In the genomic region with DNA sequence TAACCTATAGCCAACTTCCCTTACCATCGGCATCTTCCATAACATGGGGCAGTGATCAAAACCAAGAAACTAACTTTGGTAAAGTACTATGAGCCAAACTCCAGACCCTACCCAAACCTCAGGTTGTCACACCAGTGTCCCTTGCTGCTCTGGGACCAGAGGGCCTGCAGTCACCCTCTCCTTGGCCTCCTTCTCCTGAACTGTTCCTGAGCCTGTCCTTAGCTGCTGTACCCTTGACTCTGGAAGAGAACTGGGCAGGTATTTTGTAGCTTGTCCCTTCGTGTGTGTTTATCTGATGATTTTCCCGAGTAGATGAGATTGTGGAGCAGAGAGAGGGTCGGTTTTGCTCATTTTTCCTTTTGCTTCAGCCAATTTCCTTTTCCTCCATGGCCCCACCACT, we compare ENCODE assay signal across 14 cellular contexts.
DNase-seq lines count a peak whose midpoint lies in the region; ATAC-seq and TF ChIP-seq lines count a peak whose summit lies in the region.
"Had no signal": no experiment of that assay in that cellular context is flagged by ENCODE, and none has a peak within 500 bp of the region (broad histone marks: within the 10 kb centered on the region; RNA-seq: fewer than 3 reads in every experiment).

No MANE protein-coding gene starts in this region.

- no peak overlapping the region for H3K4me3 ChIP-seq in coronary artery

- DNase-seq in activated CD8-positive, alpha-beta memory T cell treated with anti-CD3 and anti-CD28 coated beads for 24 hours = peak; percentile 51
- DNase-seq in activated CD8-positive, alpha-beta memory T cell treated with anti-CD3 and anti-CD28 coated beads, Interleukin-2, amount 50 U/mL, for 4 hours = no peak
- peak; percentile 23 for DNase-seq in activated CD8-positive, alpha-beta memory T cell treated with anti-CD3 and anti-CD28 coated beads, Interleukin-2, amount 10 ng/mL, durations not matched to agents 7 days and 5 days
- DNase-seq in coronary artery (ENCODE audit: low spot score) = peak; percentile 35
- DNase-seq in CD4-positive, alpha-beta T cell = no peak
- DNase-seq in DMS153 (lab: John Stamatoyannopoulos, UW) = no peak
- DNase-seq: C1 segment of cervical spinal cord; CD4-positive, alpha-beta memory T cell; DMS79 treated with DMSO at 0.1 percent for 48 hours; EL; GOT3; H9 had no signal

- CTCF ChIA-PET in activated CD8-positive, alpha-beta memory T cell treated with anti-CD3 and anti-CD28 coated beads, Interleukin-2, amount 10 ng/mL, durations not matched to agents 7 days and 5 days (lab: Charles Lee) = interaction anchor here (0.9 kb wide), 1 partner anchor 8 kb away, joined by 4 read pairs; no protein-coding TSS in a partner anchor
- CTCF ChIA-PET in CD4-positive, alpha-beta T cell (lab: Charles Lee) = interaction anchor here (1.1 kb wide), 1 partner anchor 384 kb away, joined by 3 read pairs; no protein-coding TSS in a partner anchor

- no peaks in the 10 kb centered on the region for H3K9me3 Mint-ChIP-seq in activated CD8-positive, alpha-beta memory T cell treated with anti-CD3 and anti-CD28 coated beads, Interleukin-2, amount 10 ng/mL, durations not matched to agents 7 days and 5 days (ENCODE audit: low read depth)
- H3K9me3 Mint-ChIP-seq in CD4-positive, alpha-beta T cell = no peaks in the 10 kb centered on the region
- H3K9me3 Mint-ChIP-seq: CD4-positive, alpha-beta memory T cell; H9 had no signal

- H3K4me1 Mint-ChIP-seq in activated CD8-positive, alpha-beta memory T cell treated with anti-CD3 and anti-CD28 coated beads, Interleukin-2, amount 10 ng/mL, durations not matched to agents 7 days and 5 days = peaks cover 83% of the 10 kb centered on the region
- H3K4me1 Mint-ChIP-seq in CD4-positive, alpha-beta T cell (ENCODE audit: low read depth) = peaks cover 12% of the 10 kb centered on the region

- H3K27me3 ChIP-seq in CD4-positive, alpha-beta T cell (ENCODE audit: control insufficient read depth, insufficient read depth, low read length) = peaks cover 35% of the 10 kb centered on the region

- H3K27ac ChIP-seq in coronary artery = no peak overlapping the region
- H3K27ac ChIP-seq in CD4-positive, alpha-beta T cell (ENCODE audit: low read depth, low read length) = no peak overlapping the region

- no peaks in the 10 kb centered on the region for H3K27me3 Mint-ChIP-seq in activated CD8-positive, alpha-beta memory T cell treated with anti-CD3 and anti-CD28 coated beads, Interleukin-2, amount 10 ng/mL, durations not matched to agents 7 days and 5 days
- peaks cover 62% of the 10 kb centered on the region for H3K27me3 Mint-ChIP-seq in CD4-positive, alpha-beta T cell

- peaks cover 4% of the 10 kb centered on the region for H3K36me3 Mint-ChIP-seq in activated CD8-positive, alpha-beta memory T cell treated with anti-CD3 and anti-CD28 coated beads, Interleukin-2, amount 10 ng/mL, durations not matched to agents 7 days and 5 days
- no peaks in the 10 kb centered on the region for H3K36me3 Mint-ChIP-seq in CD4-positive, alpha-beta T cell (ENCODE audit: low read depth)
- H3K36me3 Mint-ChIP-seq: CD4-positive, alpha-beta memory T cell had no signal

- ATAC-seq in activated CD8-positive, alpha-beta memory T cell treated with anti-CD3 and anti-CD28 coated beads, Interleukin-2, amount 10 ng/mL, durations not matched to agents 7 days and 5 days = no peak
- ATAC-seq in CD4-positive, alpha-beta T cell (ENCODE audit: poor library complexity) = no peak
- no peak for ATAC-seq in SK-N-SH treated with all-trans-retinoic acid at 6 μM for 48 hours

- no peaks in the 10 kb centered on the region for H3K9me3 ChIP-seq in CD4-positive, alpha-beta T cell (ENCODE audit: control insufficient read depth, low read length)

- intact Hi-C loops in CD4-positive, alpha-beta T cell (cut with DNase I, micrococcal nuclease) = no loop called here

- TF ChIP-seq CTCF in coronary artery (IDR thresholded peaks at IDR 0.05) = no peak
- TF ChIP-seq CTCF in CD4-positive, alpha-beta T cell (IDR thresholded peaks at IDR 0.05) = no peak

- peak overlapping the region; percentile 44 for H3K27ac Mint-ChIP-seq in activated CD8-positive, alpha-beta memory T cell treated with anti-CD3 and anti-CD28 coated beads, Interleukin-2, amount 10 ng/mL, durations not matched to agents 7 days and 5 days
- H3K27ac Mint-ChIP-seq in CD4-positive, alpha-beta T cell = no peak overlapping the region
- H3K27ac Mint-ChIP-seq: B cell; CD4-positive, alpha-beta memory T cell; H9 had no signal

- H3K4me3 Mint-ChIP-seq in activated CD8-positive, alpha-beta memory T cell treated with anti-CD3 and anti-CD28 coated beads, Interleukin-2, amount 10 ng/mL, durations not matched to agents 7 days and 5 days = no peak overlapping the region
- no peak overlapping the region for H3K4me3 Mint-ChIP-seq in CD4-positive, alpha-beta T cell
- H3K4me3 Mint-ChIP-seq: B cell; CD4-positive, alpha-beta memory T cell; H9 had no signal

- POLR2A ChIA-PET in CD4-positive, alpha-beta T cell (lab: Charles Lee) = no interaction called here

TF ChIP-seq in SK-N-SH treated with all-trans-retinoic acid at 6 μM for 48 hours, 23 proteins besides CTCF, POLR2A, EP300 and RAD21:
- TF ChIP-seq ZFP3 (CRISPR knock-in tag; IDR thresholded peaks at IDR 0.05) (no peak), OSR1 (CRISPR knock-in tag; IDR thresholded peaks at IDR 0.05) (no peak), ZNF70 (CRISPR knock-in tag; IDR thresholded peaks at IDR 0.05) (no peak), ZNF565 (CRISPR knock-in tag; conservative IDR thresholded peaks at IDR 0.05; ENCODE audit: low read depth) (no peak), GLIS3 (CRISPR knock-in tag; IDR thresholded peaks at IDR 0.05) (no peak), ISL1 (CRISPR knock-in tag; IDR thresholded peaks at IDR 0.05) (no peak), ZFP30 (CRISPR knock-in tag; IDR thresholded peaks at IDR 0.05) (no peak)
- TF ChIP-seq, protein P1, sequence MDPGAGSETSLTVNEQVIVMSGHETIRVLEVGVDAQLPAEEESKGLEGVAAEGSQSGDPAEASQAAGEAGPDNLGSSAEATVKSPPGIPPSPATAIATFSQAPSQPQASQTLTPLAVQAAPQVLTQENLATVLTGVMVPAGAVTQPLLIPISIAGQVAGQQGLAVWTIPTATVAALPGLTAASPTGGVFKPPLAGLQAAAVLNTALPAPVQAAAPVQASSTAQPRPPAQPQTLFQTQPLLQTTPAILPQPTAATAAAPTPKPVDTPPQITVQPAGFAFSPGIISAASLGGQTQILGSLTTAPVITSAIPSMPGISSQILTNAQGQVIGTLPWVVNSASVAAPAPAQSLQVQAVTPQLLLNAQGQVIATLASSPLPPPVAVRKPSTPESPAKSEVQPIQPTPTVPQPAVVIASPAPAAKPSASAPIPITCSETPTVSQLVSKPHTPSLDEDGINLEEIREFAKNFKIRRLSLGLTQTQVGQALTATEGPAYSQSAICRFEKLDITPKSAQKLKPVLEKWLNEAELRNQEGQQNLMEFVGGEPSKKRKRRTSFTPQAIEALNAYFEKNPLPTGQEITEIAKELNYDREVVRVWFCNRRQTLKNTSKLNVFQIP (CRISPR knock-in tag; IDR thresholded peaks at IDR 0.05; ENCODE audit: borderline replicate concordance, low read depth) = no peak
- TF ChIP-seq, protein P2, sequence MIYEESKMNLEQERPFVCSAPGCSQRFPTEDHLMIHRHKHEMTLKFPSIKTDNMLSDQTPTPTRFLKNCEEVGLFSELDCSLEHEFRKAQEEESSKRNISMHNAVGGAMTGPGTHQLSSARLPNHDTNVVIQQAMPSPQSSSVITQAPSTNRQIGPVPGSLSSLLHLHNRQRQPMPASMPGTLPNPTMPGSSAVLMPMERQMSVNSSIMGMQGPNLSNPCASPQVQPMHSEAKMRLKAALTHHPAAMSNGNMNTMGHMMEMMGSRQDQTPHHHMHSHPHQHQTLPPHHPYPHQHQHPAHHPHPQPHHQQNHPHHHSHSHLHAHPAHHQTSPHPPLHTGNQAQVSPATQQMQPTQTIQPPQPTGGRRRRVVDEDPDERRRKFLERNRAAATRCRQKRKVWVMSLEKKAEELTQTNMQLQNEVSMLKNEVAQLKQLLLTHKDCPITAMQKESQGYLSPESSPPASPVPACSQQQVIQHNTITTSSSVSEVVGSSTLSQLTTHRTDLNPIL (CRISPR knock-in tag; IDR thresholded peaks at IDR 0.05; ENCODE audit: low read depth) = no peak

Comparison
In these comparisons a context has a peak if more than half of its experiments do, and no peak if none do; other contexts are left out.
1. DNase-seq: peak in activated CD8-positive, alpha-beta memory T cell treated with anti-CD3 and anti-CD28 coated beads for 24 hours (single experiment), activated CD8-positive, alpha-beta memory T cell treated with anti-CD3 and anti-CD28 coated beads, Interleukin-2, amount 10 ng/mL, durations not matched to agents 7 days and 5 days (single experiment) and coronary artery (single experiment); none in activated CD8-positive, alpha-beta memory T cell treated with anti-CD3 and anti-CD28 coated beads, Interleukin-2, amount 50 U/mL, for 4 hours (single experiment), CD4-positive, alpha-beta T cell (0 of 10) and DMS153 (single experiment).